24 cellular contexts compared by ENCODE assay signal in the genomic region with DNA sequence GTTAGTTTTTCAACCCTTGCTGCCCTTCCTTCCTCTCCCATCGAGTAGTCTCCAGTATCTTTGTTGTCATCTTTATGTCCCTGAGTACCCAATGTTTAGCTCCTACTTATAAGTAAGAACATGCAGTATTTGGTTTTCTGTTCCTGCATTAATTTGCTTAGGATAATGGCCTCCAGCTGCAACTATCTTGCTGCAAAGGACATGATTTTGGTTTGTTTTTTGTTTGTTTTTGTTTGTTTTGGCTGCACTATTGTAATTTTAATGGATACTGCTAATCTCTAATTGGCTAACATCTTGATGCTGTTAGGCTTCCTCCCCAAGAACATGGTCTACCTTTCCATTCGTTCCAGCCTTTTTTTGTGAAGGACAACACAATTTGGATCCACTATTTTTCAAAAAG. TPM values are rescaled to one million over a fixed set of nuclear protein-coding genes. Genes with fewer than 3 reads are reported as not detected.
DNase-seq lines count a peak whose midpoint lies in the region; ATAC-seq, FAIRE-seq and TF ChIP-seq lines count a peak whose summit lies in the region.
"Had no signal": no experiment of that assay in that cellular context is flagged by ENCODE, and none has a peak within 500 bp of the region (broad histone marks: within the 10 kb centered on the region; RNA-seq: fewer than 3 reads in every experiment).

No MANE protein-coding gene starts in this region.

- H3K27ac ChIP-seq in SK-N-SH (ENCODE audit: low read depth in 2 of 2, low read length in 1 of 2) (no peak overlapping the region), KMS-11 (no peak overlapping the region), OCI-LY7 (ENCODE audit: low read depth, low read length, poor library complexity, severe bottlenecking) (no peak overlapping the region), GM12878 (ENCODE audit: control insufficient read depth, insufficient read depth) (no peak overlapping the region; the same call in 1 of the 2 replicates)
- H3K27ac ChIP-seq: 22Rv1 had no signal

- H3K79me2 ChIP-seq in SK-N-SH (ENCODE audit: insufficient read depth), result no peaks in the 10 kb centered on the region
- H3K79me2 ChIP-seq in KMS-11 (ENCODE audit: insufficient read depth, low read depth), result no peaks in the 10 kb centered on the region
- H3K79me2 ChIP-seq in OCI-LY7 (ENCODE audit: insufficient read depth, low read depth, low read length), result no peaks in the 10 kb centered on the region
- H3K79me2 ChIP-seq in GM12878 (ENCODE audit: control insufficient read depth, insufficient read depth, low read length), result no peaks in the 10 kb centered on the region

- no peak for DNase-seq in SK-N-SH
- no peak for DNase-seq in OCI-LY7 (ENCODE audit: low spot score)
- DNase-seq in GM12878 (ENCODE audit: low read depth, low spot score), result no peak
- no peak for DNase-seq in NCI-H1417 (lab: John Stamatoyannopoulos, UW)
- no peak for DNase-seq in SK-N-DZ (ENCODE audit: low spot score)
- DNase-seq: ACHN; C1 segment of cervical spinal cord; CD8-positive, alpha-beta T cell; DMS153; IMR-90; MG63; NCI-H1048; NCI-H146; NCI-H2029 treated with DMSO at 0.1 percent for 48 hours; NCI-H345; NCI-H524; PC-3; Right ventricle myocardium superior had no signal

- no peak overlapping the region for H3K4me3 ChIP-seq in SK-N-SH (ENCODE audit: low read depth in 2 of 2, low read length in 1 of 2)
- no peak overlapping the region for H3K4me3 ChIP-seq in KMS-11 (IDR thresholded peaks at IDR 0.05; ENCODE audit: insufficient read depth, low read depth, low read length)
- H3K4me3 ChIP-seq in OCI-LY7 (ENCODE audit: low read depth, low read length, poor library complexity, severe bottlenecking), result no peak overlapping the region
- no peak overlapping the region for H3K4me3 ChIP-seq in GM12878
- H3K4me3 ChIP-seq: MG63 had no signal

- no peaks in the 10 kb centered on the region for H3K36me3 ChIP-seq in SK-N-SH (replicated peaks in 1 of 2; ENCODE audit: control insufficient read depth in 1 of 2, insufficient read depth in 2 of 2, low read length in 1 of 2)
- H3K36me3 ChIP-seq in KMS-11 (ENCODE audit: insufficient read depth), result no peaks in the 10 kb centered on the region
- H3K36me3 ChIP-seq in OCI-LY7 (ENCODE audit: insufficient read depth, low read length), result no peaks in the 10 kb centered on the region
- no peaks in the 10 kb centered on the region for H3K36me3 ChIP-seq in GM12878 (ENCODE audit: control insufficient read depth in 2 of 2, insufficient read depth in 2 of 2, low read length in 1 of 2)
- H3K36me3 ChIP-seq: MG63 had no signal

- H2AFZ ChIP-seq in SK-N-SH (ENCODE audit: low read depth), result no peak overlapping the region
- H2AFZ ChIP-seq in KMS-11 (ENCODE audit: low read depth), result no peak overlapping the region
- no peak overlapping the region for H2AFZ ChIP-seq in OCI-LY7 (ENCODE audit: low read length)
- no peak overlapping the region; the same call in 1 of the 2 replicates for H2AFZ ChIP-seq in GM12878 (ENCODE audit: control insufficient read depth, low read depth, low read length)

- H3K4me2 ChIP-seq in SK-N-SH, result no peak overlapping the region
- H3K4me2 ChIP-seq in KMS-11, result peak overlapping the region; percentile 64
- H3K4me2 ChIP-seq in OCI-LY7 (ENCODE audit: low read length), result peak overlapping the region; percentile 59; the same call in 1 of the 2 replicates
- H3K4me2 ChIP-seq in GM12878 (ENCODE audit: control insufficient read depth, insufficient read depth), result peak overlapping the region; percentile 38; the same call in 1 of the 2 replicates

- POLR2A ChIA-PET in SK-N-SH (lab: Yijun Ruan, JAX), result no interaction called here
- POLR2A ChIA-PET in OCI-LY7 (lab: Charles Lee), result interaction anchor here (0.5 to 2.0 kb wide), 7 partner anchors 13 to 117 kb away, joined by 3 to 5 read pairs (median 4); no protein-coding TSS in a partner anchor
- POLR2A ChIA-PET in GM12878 (lab: Charles Lee), result no interaction called here

- TF ChIP-seq RAD21 in SK-N-SH (IDR thresholded peaks at IDR 0.05; ENCODE audit: low read length) (no peak), GM12878 (IDR thresholded peaks at IDR 0.05; ENCODE audit: insufficient read depth, low read depth, low read length) (no peak)

- FAIRE-seq in GM12878 (lab: Jason Lieb, UNC), result no peak
- FAIRE-seq: H1 had no signal

- H3K27me3 ChIP-seq in SK-N-SH (ENCODE audit: insufficient read depth) (no peaks in the 10 kb centered on the region), KMS-11 (ENCODE audit: insufficient read depth, low read depth) (no peaks in the 10 kb centered on the region), GM12878 (replicated peaks in 1 of 2; ENCODE audit: control insufficient read depth in 2 of 2, insufficient read depth in 2 of 2, low read length in 1 of 2) (no peaks in the 10 kb centered on the region)

- no peaks in the 10 kb centered on the region for H3K9me3 ChIP-seq in SK-N-SH
- H3K9me3 ChIP-seq in OCI-LY7 (ENCODE audit: low read length), result 0 out of 2 replicates have a peak, but pooled peaks cover 4% of the 10 kb centered on the region
- peaks cover 3% of the 10 kb centered on the region; the same call in 2 of the 3 replicates for H3K9me3 ChIP-seq in GM12878 (replicated peaks; ENCODE audit: control insufficient read depth, insufficient read depth, low read length)

- in situ Hi-C loops in GM12878 (cut with MboI), result no loop called here

- peaks cover 0 to 10% of the 10 kb centered on the region in 2 experiments; a peak in 2 of 4 replicates for H3K4me1 ChIP-seq in SK-N-SH (ENCODE audit: control insufficient read depth in 1 of 2, insufficient read depth in 2 of 2, low read depth in 1 of 2, low read length in 1 of 2)
- peaks cover 36% of the 10 kb centered on the region for H3K4me1 ChIP-seq in KMS-11 (ENCODE audit: low read depth, poor library complexity, severe bottlenecking)
- peaks cover 29% of the 10 kb centered on the region for H3K4me1 ChIP-seq in OCI-LY7 (ENCODE audit: insufficient read depth, low read length, poor library complexity, severe bottlenecking)
- H3K4me1 ChIP-seq in GM12878 (ENCODE audit: control insufficient read depth, insufficient read depth, low read length), result peaks cover 24% of the 10 kb centered on the region

- H3K9me2 ChIP-seq in SK-N-SH (no peaks in the 10 kb centered on the region), OCI-LY7 (ENCODE audit: insufficient read depth, low read length) (no peaks in the 10 kb centered on the region)

- BruUV-seq in OCI-LY7 (replicated peaks; lab: Mats Ljungman, UMichigan) (no TSS peak), GM12878 (replicated peaks; lab: Mats Ljungman, UMichigan) (no TSS peak)

- CTCF ChIA-PET in SK-N-SH (lab: Yijun Ruan, JAX) (interaction anchor here (1.0 to 1.5 kb wide), 3 partner anchors 30 to 97 kb away, joined by 3 to 5 read pairs (median 3); no protein-coding TSS in a partner anchor), OCI-LY7 (lab: Charles Lee; ENCODE audit: unreplicated experiment) (no interaction called here), GM12878 (lab: Yijun Ruan, JAX) (interaction anchor here (0.6 to 1.4 kb wide), 5 partner anchors 31 to 1658 kb away, joined by 3 to 4 read pairs (median 3); no protein-coding TSS in a partner anchor)

- TF ChIP-seq EP300 in SK-N-SH (IDR thresholded peaks at IDR 0.05; ENCODE audit: borderline replicate concordance in 1 of 2, low read depth in 1 of 2, low read length in 1 of 2) (no peak), GM12878 (IDR thresholded peaks at IDR 0.05; ENCODE audit: borderline replicate concordance in 1 of 2, control insufficient read depth in 1 of 2, low read depth in 2 of 2, low read length in 2 of 2) (no peak)

- TF ChIP-seq POLR2A in GM12878 (IDR thresholded peaks at IDR 0.05; ENCODE audit: low read depth, low read length), result no peak

- intact Hi-C loops in OCI-LY7 (cut with micrococcal nuclease; ENCODE audit: unreplicated experiment), result loop anchor here (1.0 kb wide), 1 partner anchor 31 kb away; no protein-coding TSS in a partner anchor
- intact Hi-C loops in GM12878 (cut with micrococcal nuclease; ENCODE audit: unreplicated experiment), result loop anchor here (2.0 kb wide), 1 partner anchor 23 kb away; no protein-coding TSS in a partner anchor

- ATAC-seq in SK-N-SH treated with all-trans-retinoic acid at 6 μM for 48 hours (no peak), GM12878 (no peak), HG03135 (IDR thresholded peaks at IDR 0.05; ENCODE audit: unreplicated experiment) (no peak)
- ATAC-seq: CD8-positive, alpha-beta T cell; HCT116; PC-3 had no signal

- TF ChIP-seq CTCF in SK-N-SH (IDR thresholded peaks at IDR 0.05) (no peak), KMS-11 (conservative IDR thresholded peaks at IDR 0.05; ENCODE audit: low read depth, low read length) (no peak), OCI-LY7 (conservative IDR thresholded peaks at IDR 0.05; ENCODE audit: low read length) (no peak), GM12878 (IDR thresholded peaks at IDR 0.05 in 2 of 3, conservative IDR thresholded peaks at IDR 0.05 in 1 of 3; ENCODE audit: control insufficient read depth in 2 of 3, extremely low read depth in 1 of 3, insufficient read depth in 1 of 3, low read depth in 3 of 3, low read length in 3 of 3) (no peak)

- RAD21 ChIA-PET in GM12878 (lab: Charles Lee; ENCODE audit: unreplicated experiment), result interaction anchor here (1.0 to 2.0 kb wide), 3 partner anchors 20 to 30 kb away, joined by 3 to 8 read pairs (median 4); no protein-coding TSS in a partner anchor

- H4K20me1 ChIP-seq in SK-N-SH (ENCODE audit: insufficient read depth) (no peaks in the 10 kb centered on the region), KMS-11 (ENCODE audit: insufficient read depth) (no peaks in the 10 kb centered on the region), OCI-LY7 (ENCODE audit: insufficient read depth, low read length) (no peaks in the 10 kb centered on the region), GM12878 (ENCODE audit: control insufficient read depth, insufficient read depth) (no peaks in the 10 kb centered on the region)

- SMC1A ChIA-PET in GM12878 (lab: Charles Lee; ENCODE audit: uncharacterized antibody, unreplicated experiment), result interaction anchor here (0.7 to 3.2 kb wide), 5 partner anchors 16 to 112 kb away, joined by 3 to 13 read pairs (median 4); no protein-coding TSS in a partner anchor

- H3F3A ChIP-seq in SK-N-SH (replicated peaks; ENCODE audit: insufficient read depth), result peaks cover 10% of the 10 kb centered on the region

- no peak overlapping the region for H3K9ac ChIP-seq in SK-N-SH
- H3K9ac ChIP-seq in KMS-11, result no peak overlapping the region
- H3K9ac ChIP-seq in GM12878 (ENCODE audit: control insufficient read depth, insufficient read depth, low read length), result no peak overlapping the region

- WGBS in SK-N-SH (ENCODE audit: low lambda C conversion rate), result 39% methylated on average over 2 of the region's 2 CpGs
- WGBS in GM12878 (ENCODE audit: insufficient coverage, insufficient replicate concordance, low lambda C conversion rate, missing lambda C conversion rate), result 27% methylated on average over 2 of the region's 2 CpGs

RNA-seq across cellular contexts. Expression of gene HNRNPLL, which starts 31.2 kb away (rescaled TPM):
- polyA plus RNA-seq in SK-N-SH (2012; rRNA removed) (24.4 and 29.8 TPM in 2 replicates), GM12878 (2011; rRNA removed) (27.1 and 43.6 TPM in 2 replicates), GM12878 (2014; fragmentation: Illumina TruSeq; extraction: Trizol) (2.0 and 2.9 TPM in 2 replicates), GM12878 (2014; fragmentation: Nextera tagmentation; extraction: Ambion mirVana) (1 to 10 TPM in 1 of 2 experiments, under 1 TPM in 1; 0.98 to 1.5 TPM), GM12878 (2014; rRNA removed) (1.8 and 3.2 TPM in 2 replicates), GM12878 (2016; fragmentation: Nextera tagmentation; extraction: Ambion mirVana) (10 to 100 TPM in 1 of 2 experiments, 1 to 10 TPM in 1; 8.3 to 10.5 TPM)
- 29.6 and 30.3 TPM in 2 replicates for polyA plus RNA-seq in SK-N-SH (2012; cell fraction: cytosol; rRNA removed)
- polyA plus RNA-seq in SK-N-SH (2012; cell fraction: nucleus; rRNA removed), result 23.5 and 35.4 TPM in 2 replicates
- 7.2 and 7.6 TPM in 2 replicates for total RNA-seq in OCI-LY7 (2014; rRNA removed; shearing (Covaris generic))
- total RNA-seq in OCI-LY7 (2022) (47.2 and 47.9 TPM in 2 replicates), GM12878 (2014; rRNA removed) (3.1 and 3.5 TPM in 2 replicates), GM12878 (2014; rRNA removed; fragmentation: Illumina TruSeq; extraction: Trizol) (2.4 and 2.7 TPM in 2 replicates), GM12878 (2021) (3.2 and 4.0 TPM in 2 replicates)
- 81.6 and 94.0 TPM in 2 replicates for total RNA-seq in GM12878 (2013; cell fraction: nucleolus; rRNA removed)
- polyA plus RNA-seq in GM12878 (2011; ENCODE audit: low read depth), result 10.1 TPM
- 8.7 and 10.7 TPM in 2 replicates for polyA plus RNA-seq in GM12878 (2011; cell fraction: cytosol; rRNA removed)
- polyA plus RNA-seq in GM12878 (2011; cell fraction: nucleus; rRNA removed), result 15.3 and 18.0 TPM in 2 replicates
- polyA plus RNA-seq in GM12878 (2012), result 10.2 and 15.8 TPM in 2 replicates
- polyA minus RNA-seq in GM12878 (2011; rRNA and poly(A)+ RNA removed), result 14.0 and 19.8 TPM in 2 replicates
- polyA minus RNA-seq in GM12878 (2011; cell fraction: cytosol; rRNA and poly(A)+ RNA removed), result 7.9 and 10.4 TPM in 2 replicates
- 19.5 and 24.5 TPM in 2 replicates for polyA minus RNA-seq in GM12878 (2011; cell fraction: nucleus; rRNA and poly(A)+ RNA removed)
- polyA plus RNA-seq in SK-N-DZ (2014; cell fraction: cytosol; rRNA removed), result 31.4 and 34.4 TPM in 2 replicates
- 24.5 and 30.3 TPM in 2 replicates for polyA plus RNA-seq in SK-N-DZ (2014; cell fraction: nucleus; rRNA removed)

RNA-seq across cellular contexts. Expression of gene GALM, which starts 32.0 kb away (rescaled TPM):
- polyA plus RNA-seq in SK-N-SH (2012; rRNA removed) (17.1 and 17.9 TPM in 2 replicates), GM12878 (2011; rRNA removed) (1.7 and 1.9 TPM in 2 replicates), GM12878 (2014; fragmentation: Illumina TruSeq; extraction: Trizol) (0.74 and 1.4 TPM in 2 replicates), GM12878 (2014; fragmentation: Nextera tagmentation; extraction: Ambion mirVana) (1 to 10 TPM; 1.5 to 1.7 TPM), GM12878 (2014; rRNA removed) (1.1 and 2.0 TPM in 2 replicates), GM12878 (2016; fragmentation: Nextera tagmentation; extraction: Ambion mirVana) (1 to 10 TPM; 3.9 to 4.0 TPM)
- 11.5 and 17.0 TPM in 2 replicates for polyA plus RNA-seq in SK-N-SH (2012; cell fraction: cytosol; rRNA removed)
- 7.9 and 9.9 TPM in 2 replicates for polyA plus RNA-seq in SK-N-SH (2012; cell fraction: nucleus; rRNA removed)
- total RNA-seq in OCI-LY7 (2014; rRNA removed; shearing (Covaris generic)), result 2.9 and 5.5 TPM in 2 replicates
- total RNA-seq in OCI-LY7 (2022) (9.0 and 10.8 TPM in 2 replicates), GM12878 (2014; rRNA removed) (1.1 and 1.6 TPM in 2 replicates), GM12878 (2014; rRNA removed; fragmentation: Illumina TruSeq; extraction: Trizol) (0.83 and 1.1 TPM in 2 replicates), GM12878 (2021) (1.1 and 1.8 TPM in 2 replicates)
- 17.5 and 23.2 TPM in 2 replicates for total RNA-seq in GM12878 (2013; cell fraction: nucleolus; rRNA removed)
- 7.8 TPM for polyA plus RNA-seq in GM12878 (2011; ENCODE audit: low read depth)
- 1.3 and 1.4 TPM in 2 replicates for polyA plus RNA-seq in GM12878 (2011; cell fraction: cytosol; rRNA removed)
- polyA plus RNA-seq in GM12878 (2011; cell fraction: nucleus; rRNA removed), result 0.34 and 0.66 TPM in 2 replicates
- polyA plus RNA-seq in GM12878 (2012), result 4.3 and 8.5 TPM in 2 replicates
- polyA minus RNA-seq in GM12878 (2011; rRNA and poly(A)+ RNA removed), result 1.4 and 2.0 TPM in 2 replicates
- polyA minus RNA-seq in GM12878 (2011; cell fraction: cytosol; rRNA and poly(A)+ RNA removed), result 0.94 TPM in 1 of 2 replicates, not detected in the other
- polyA minus RNA-seq in GM12878 (2011; cell fraction: nucleus; rRNA and poly(A)+ RNA removed), result 1.1 TPM in 2 replicates
- 9.1 and 14.8 TPM in 2 replicates for polyA plus RNA-seq in SK-N-DZ (2014; cell fraction: cytosol; rRNA removed)
- 0.50 and 5.3 TPM in 2 replicates for polyA plus RNA-seq in SK-N-DZ (2014; cell fraction: nucleus; rRNA removed)
